Comparison of ENCODE assay signal across 1 cellular context in genomic region chr17:34598161-34598776, GRCh38.
TF ChIP-seq lines count a peak whose summit lies in the region.

No MANE protein-coding gene starts in this region.

TF ChIP-seq in WTC11, 78 proteins besides CTCF, POLR2A, EP300 and RAD21 (continued from another document):
- TF ChIP-seq ERG (CRISPR knock-in tag; IDR thresholded peaks at IDR 0.05) (no peak), PRDM15 (CRISPR knock-in tag; IDR thresholded peaks at IDR 0.05) (no peak), ATF2 (CRISPR knock-in tag; IDR thresholded peaks at IDR 0.05; ENCODE audit: borderline replicate concordance, low read depth) (no peak), ZNF281 (CRISPR knock-in tag; IDR thresholded peaks at IDR 0.05) (no peak), PREB (CRISPR knock-in tag; IDR thresholded peaks at IDR 0.05; ENCODE audit: borderline replicate concordance) (no peak)
TF ChIP-seq in WTC11: peak in this region for 0.
